Comparison of ENCODE assay signal across 2 cellular contexts in genomic region chrX:49041683-49042529, GRCh38.
TF ChIP-seq lines count a peak whose summit lies in the region.

No MANE protein-coding gene starts in this region.

TF ChIP-seq in SK-N-SH, 30 proteins besides CTCF, POLR2A, EP300 and RAD21:
- TF ChIP-seq NFIC (IDR thresholded peaks at IDR 0.05; ENCODE audit: borderline replicate concordance) (no peak), POLR2AphosphoS5 (IDR thresholded peaks at IDR 0.05; ENCODE audit: low read depth, low read length) (0 out of 2 replicates have a peak, but pooled peaks have one; percentile 12), PBX3 (IDR thresholded peaks at IDR 0.05) (no peak), MXI1 (IDR thresholded peaks at IDR 0.05; ENCODE audit: low read depth, low read length) (no peak), ZBTB33 (IDR thresholded peaks at IDR 0.05; ENCODE audit: borderline replicate concordance, low read depth) (no peak), FOXJ3 (CRISPR knock-in tag; IDR thresholded peaks at IDR 0.05) (no peak), USF2 (IDR thresholded peaks at IDR 0.05; ENCODE audit: borderline replicate concordance, low read depth, low read length) (no peak), FOSL2 (IDR thresholded peaks at IDR 0.05; ENCODE audit: borderline replicate concordance, low read depth) (peak; percentile 34; the same call in 1 of the 2 replicates), MAX (IDR thresholded peaks at IDR 0.05; ENCODE audit: low read depth) (peak; percentile 52; the same call in 1 of the 2 replicates), TAF1 (IDR thresholded peaks at IDR 0.05; ENCODE audit: borderline replicate concordance, low read depth, low read length) (no peak), SMC3 (IDR thresholded peaks at IDR 0.05; ENCODE audit: low read depth, low read length) (no peak), ELF1 (IDR thresholded peaks at IDR 0.05) (peak; percentile 32; the same call in 1 of the 2 replicates), RFX5 (IDR thresholded peaks at IDR 0.05; ENCODE audit: low read length) (no peak), TEAD4 (IDR thresholded peaks at IDR 0.05; ENCODE audit: borderline replicate concordance, insufficient read depth) (0 out of 2 replicates have a peak, but pooled peaks have one; percentile 27), SIN3A (IDR thresholded peaks at IDR 0.05; ENCODE audit: borderline replicate concordance, low read depth, low read length) (no peak), JUND (IDR thresholded peaks at IDR 0.05) (no peak), RXRA (IDR thresholded peaks at IDR 0.05; ENCODE audit: borderline replicate concordance, low read depth) (no peak)
TF ChIP-seq in SK-N-SH: peak in this region for 5.

TF ChIP-seq in H1, 55 proteins besides CTCF, POLR2A, EP300 and RAD21:
- TF ChIP-seq CREB1 (IDR thresholded peaks at IDR 0.05) (no peak), BRCA1 (IDR thresholded peaks at IDR 0.05; ENCODE audit: low read depth, low read length) (no peak), TBP (IDR thresholded peaks at IDR 0.05; ENCODE audit: low read depth, low read length) (peak; percentile 17; the same call in 1 of the 2 replicates), TCF12 (IDR thresholded peaks at IDR 0.05; ENCODE audit: low read depth, low read length) (no peak), KDM4A (IDR thresholded peaks at IDR 0.05; ENCODE audit: low read depth, low read length, severe bottlenecking) (no peak), RNF2 (IDR thresholded peaks at IDR 0.05; ENCODE audit: borderline replicate concordance, low read depth, low read length, missing control alignments, poor library complexity, severe bottlenecking) (no peak)
